12 cellular contexts compared by ENCODE assay signal in genomic region chr9:137275937-137276756, GRCh38. TPM values are rescaled to one million over a fixed set of nuclear protein-coding genes. Genes with fewer than 3 reads are reported as not detected.
DNase-seq lines count a peak whose midpoint lies in the region; ATAC-seq and TF ChIP-seq lines count a peak whose summit lies in the region.
"Had no signal": no experiment of that assay in that cellular context is flagged by ENCODE, and none has a peak within 500 bp of the region (broad histone marks: within the 10 kb centered on the region; RNA-seq: fewer than 3 reads in every experiment).

No MANE protein-coding gene starts in this region.

- DNase-seq in SJCRH30 (peak in 1 of 2 experiments; percentile 11), right cardiac atrium (peak in 1 of 3 donors; percentile 61), sigmoid colon (peak; percentile 62), brain microvascular endothelial cell (no peak)
- DNase-seq: NCI-H1930 had no signal

- H3K27ac ChIP-seq in SJCRH30: peak overlapping the region; percentile 95
- H3K27ac ChIP-seq in right cardiac atrium (ENCODE audit: low read length): peak overlapping the region; percentile 8
- H3K27ac ChIP-seq in sigmoid colon: peak overlapping the region; percentile 72 to 81 (median 74)
- H3K27ac ChIP-seq in brain microvascular endothelial cell: no peak overlapping the region

- peak overlapping the region; percentile 81; the same call in 1 of the 2 replicates for H3K9ac ChIP-seq in ES-I3 (ENCODE audit: low read depth, low read length)

- H3K4me3 ChIP-seq in SJCRH30: peak overlapping the region; percentile 45
- H3K4me3 ChIP-seq in right cardiac atrium (ENCODE audit: low read length): no peak overlapping the region
- H3K4me3 ChIP-seq in sigmoid colon: no peak overlapping the region
- no peak overlapping the region for H3K4me3 ChIP-seq in brain microvascular endothelial cell (ENCODE audit: low read depth, low read length)

- H3K9me3 ChIP-seq in ES-I3 (ENCODE audit: control insufficient read depth, insufficient read depth, low read length): no peaks in the 10 kb centered on the region
- no peaks in the 10 kb centered on the region for H3K9me3 ChIP-seq in SJCRH30 (replicated peaks)
- H3K9me3 ChIP-seq in right cardiac atrium (ENCODE audit: control insufficient read depth, low read length): no peaks in the 10 kb centered on the region
- H3K9me3 ChIP-seq in sigmoid colon: no peaks in the 10 kb centered on the region

- intact Hi-C loops in right cardiac atrium (cut with DNase I) (no loop called here), sigmoid colon (cut with DNase I) (no loop called here)

- TF ChIP-seq POLR2A in sigmoid colon (IDR thresholded peaks at IDR 0.05): no peak

- no peaks in the 10 kb centered on the region for H3K36me3 ChIP-seq in ES-I3 (ENCODE audit: insufficient read depth, low read length)
- peaks cover 10% of the 10 kb centered on the region for H3K36me3 ChIP-seq in SJCRH30
- peaks cover 17 to 36% (median 21%) of the 10 kb centered on the region in 4 donors for H3K36me3 ChIP-seq in sigmoid colon
- H3K36me3 ChIP-seq in brain microvascular endothelial cell (replicated peaks): peaks cover 29% of the 10 kb centered on the region

- 73% methylated on average over 20 of the region's 20 CpGs for WGBS in right cardiac atrium
- 77 to 84% methylated on average over 20 of the region's 20 CpGs for WGBS in sigmoid colon, 2 donors

- H3K27me3 ChIP-seq in SJCRH30 (no peaks in the 10 kb centered on the region), right cardiac atrium (ENCODE audit: control insufficient read depth, insufficient read depth) (no peaks in the 10 kb centered on the region), sigmoid colon (peaks cover 19 to 70% (median 48%) of the 10 kb centered on the region in 3 donors), brain microvascular endothelial cell (replicated peaks) (no peaks in the 10 kb centered on the region)

- TF ChIP-seq EP300 in sigmoid colon (IDR thresholded peaks at IDR 0.05): no peak

- peaks cover 12% of the 10 kb centered on the region; the same call in 1 of the 2 replicates for H3K4me1 ChIP-seq in ES-I3 (ENCODE audit: insufficient read depth, low read length)
- H3K4me1 ChIP-seq in SJCRH30: peaks cover 23% of the 10 kb centered on the region
- H3K4me1 ChIP-seq in right cardiac atrium (ENCODE audit: control insufficient read depth, insufficient read depth, low read length): peaks cover 5% of the 10 kb centered on the region
- peaks cover 0 to 32% (median 23%) of the 10 kb centered on the region in 4 donors for H3K4me1 ChIP-seq in sigmoid colon

- TF ChIP-seq CTCF in sigmoid colon (IDR thresholded peaks at IDR 0.05) (no peak), brain microvascular endothelial cell (IDR thresholded peaks at IDR 0.05; ENCODE audit: low read depth, low read length, missing control alignments) (no peak)

- in situ Hi-C loops in brain microvascular endothelial cell (cut with HindIII; ENCODE audit: low pct_ligation_motif_present, low sequenced_read_pairs): no loop called here

- ATAC-seq in right cardiac atrium (no peak), HG02970 (IDR thresholded peaks at IDR 0.05; ENCODE audit: low FRiP score, unreplicated experiment) (no peak), HG02938 (IDR thresholded peaks at IDR 0.05; ENCODE audit: unreplicated experiment) (no peak), HG03460 (IDR thresholded peaks at IDR 0.05; ENCODE audit: unreplicated experiment) (no peak)

RNA-seq across cellular contexts. Expression of gene TOR4A, which starts 1.4 kb away (rescaled TPM):
- 4.0 and 4.4 TPM in 2 replicates for total RNA-seq in SJCRH30 (2014; rRNA removed; shearing (Covaris generic))
- total RNA-seq in right cardiac atrium (10 to 100 TPM; 10.9 to 17.2 (median 13.1) TPM), sigmoid colon (1 to 10 TPM; 3.8 to 4.3 (median 3.9) TPM)
- polyA plus RNA-seq in right cardiac atrium (6.2 TPM), sigmoid colon (10 to 100 TPM in 1 of 3 donors, 1 to 10 TPM in 2; 5.1 to 33.0 (median 6.6) TPM)

RNA-seq across cellular contexts. Expression of gene NELFB, which starts 21.0 kb away (rescaled TPM):
- total RNA-seq in SJCRH30 (2014; rRNA removed; shearing (Covaris generic)): 65.5 and 66.8 TPM in 2 replicates
- 10 to 100 TPM; 34.8 to 38.6 (median 37.1) TPM for total RNA-seq in right cardiac atrium
- 33.8 TPM for polyA plus RNA-seq in right cardiac atrium
- 10 to 100 TPM; 24.7 to 36.5 (median 33.2) TPM for total RNA-seq in sigmoid colon
- 10 to 100 TPM; 41.6 to 70.5 (median 45.0) TPM for polyA plus RNA-seq in sigmoid colon

RNA-seq across cellular contexts. Expression of gene STPG3, which starts 25.1 kb away (rescaled TPM):
- total RNA-seq in SJCRH30 (2014; rRNA removed; shearing (Covaris generic)): not detected in 2 replicates
- under 1 TPM in 3 of 4 donors, not detected in 1; 0.31 to 0.46 (median 0.32) TPM for total RNA-seq in right cardiac atrium
- polyA plus RNA-seq in right cardiac atrium: 0.23 TPM
- total RNA-seq in sigmoid colon: not detected
- polyA plus RNA-seq in sigmoid colon: not detected
- total RNA-seq: Daoy; posterior vena cava; T-helper 2 cell treated with Interferon-gamma antibody and Interleukin-4, amounts not matched to agents 100 ng/mL and 5 ng/mL, for 36 hours had no signal

RNA-seq across cellular contexts. Expression of gene NRARP, which starts 25.9 kb away (rescaled TPM):
- 0.89 and 1.0 TPM in 2 replicates for total RNA-seq in SJCRH30 (2014; rRNA removed; shearing (Covaris generic))
- 10 to 100 TPM in 1 of 4 donors, 1 to 10 TPM in 3; 4.5 to 14.5 (median 7.9) TPM for total RNA-seq in right cardiac atrium
- 4.2 TPM for polyA plus RNA-seq in right cardiac atrium
- total RNA-seq in sigmoid colon: 1 to 10 TPM in 3 of 4 donors, not detected in 1; 1.8 to 2.9 (median 2.8) TPM
- 10 to 100 TPM; 20.4 to 24.7 (median 24.0) TPM for polyA plus RNA-seq in sigmoid colon

RNA-seq across cellular contexts. Expression of gene TUBB4B, which starts 35.1 kb away (rescaled TPM):
- 528 and 565 TPM in 2 replicates for total RNA-seq in SJCRH30 (2014; rRNA removed; shearing (Covaris generic))
- total RNA-seq in right cardiac atrium (100 to 1,000 TPM; 203 to 461 (median 332) TPM), sigmoid colon (100 to 1,000 TPM; 141 to 196 (median 164) TPM)
- polyA plus RNA-seq in right cardiac atrium (591 TPM), sigmoid colon (100 to 1,000 TPM; 292 to 505 (median 444) TPM)
